In genomic region chr1:155158991-155159390, GRCh38 we compare ENCODE assay signal across 20 cellular contexts. TPM values are rescaled to one million over a fixed set of nuclear protein-coding genes. Genes with fewer than 3 reads are reported as not detected.
DNase-seq lines count a peak whose midpoint lies in the region; ATAC-seq, FAIRE-seq and TF ChIP-seq lines count a peak whose summit lies in the region.
"Had no signal": no experiment of that assay in that cellular context is flagged by ENCODE, and none has a peak within 500 bp of the region (broad histone marks: within the 10 kb centered on the region; RNA-seq: fewer than 3 reads in every experiment).

No MANE protein-coding gene starts in this region.

- WGBS in trophoblast cell (ENCODE audit: extremely low coverage, insufficient coverage, insufficient read length) = no CpG with 5 or more reads among the region's 1 CpG
- 60 to 78% (median 72%) methylated on average over 1 of the region's 1 CpG for WGBS in adrenal gland, 4 donors

- no peak overlapping the region for H2BK120ac ChIP-seq in trophoblast cell (ENCODE audit: insufficient read depth, low read length, poor library complexity)

- no peak overlapping the region for H2AK5ac ChIP-seq in trophoblast cell (ENCODE audit: low read length)

- H4K12ac ChIP-seq in trophoblast cell (ENCODE audit: low read depth, low read length) = no peak overlapping the region

- no peak overlapping the region for H3K4me2 ChIP-seq in trophoblast cell (ENCODE audit: low read length)

- no peak for ATAC-seq in foreskin keratinocyte
- ATAC-seq in GM19395 (IDR thresholded peaks at IDR 0.05; ENCODE audit: unreplicated experiment) = no peak
- ATAC-seq: HCT116 had no signal

- H3K4ac ChIP-seq in trophoblast cell (ENCODE audit: low read depth, low read length) = no peak overlapping the region

- H2BK5ac ChIP-seq in trophoblast cell (ENCODE audit: low read depth, low read length, poor library complexity) = no peak overlapping the region

- FAIRE-seq in HTR-8/SVneo (lab: Jason Lieb, UNC) = no peak
- FAIRE-seq: A204.1, H54 had no signal

- no peaks in the 10 kb centered on the region for H3K36me3 ChIP-seq in HEK293 (ENCODE audit: control insufficient read depth in 2 of 2, insufficient read depth in 1 of 2, low read length in 2 of 2)
- H3K36me3 ChIP-seq in trophoblast cell (ENCODE audit: control insufficient read depth in 1 of 2, insufficient read depth in 2 of 2, low read length in 2 of 2) = no peaks in the 10 kb centered on the region
- H3K36me3 ChIP-seq in adrenal gland (replicated peaks in 1 of 2) = no peaks in the 10 kb centered on the region
- H3K36me3 ChIP-seq: BE2C had no signal

- H2BK12ac ChIP-seq in trophoblast cell (ENCODE audit: low read length) = no peak overlapping the region

- POLR2A ChIA-PET in HEK293 (lab: Yijun Ruan, JAX) = interaction anchor here (1.3 kb wide), 1 partner anchor 8 kb away, joined by 5 read pairs; no protein-coding TSS in a partner anchor

- no peak overlapping the region for H3K9ac ChIP-seq in trophoblast cell (ENCODE audit: low read length)
- H3K9ac ChIP-seq: GM23248 had no signal

- TF ChIP-seq CTCF in HEK293 (tag by site-specific recombination; IDR thresholded peaks at IDR 0.05) (no peak), foreskin keratinocyte (conservative IDR thresholded peaks at IDR 0.05) (no peak), adrenal gland (IDR thresholded peaks at IDR 0.05) (no peak)

- H3K27me3 ChIP-seq in foreskin keratinocyte (peaks cover 2% of the 10 kb centered on the region), trophoblast cell (ENCODE audit: insufficient read depth, low read length) (no peaks in the 10 kb centered on the region), adrenal gland (no peaks in the 10 kb centered on the region)
- H3K27me3 ChIP-seq: BE2C had no signal

- H4K8ac ChIP-seq in trophoblast cell (ENCODE audit: low read depth, low read length) = no peak overlapping the region

- no peak overlapping the region for H3K23ac ChIP-seq in trophoblast cell (ENCODE audit: low read length)

- H3K9me3 ChIP-seq in HEK293 (ENCODE audit: control insufficient read depth, insufficient read depth, low read depth, low read length) = no peaks in the 10 kb centered on the region
- H3K9me3 ChIP-seq in trophoblast cell (ENCODE audit: insufficient read depth, low read depth, low read length) = no peaks in the 10 kb centered on the region
- H3K9me3 ChIP-seq in adrenal gland (replicated peaks in 1 of 3) = no peaks in the 10 kb centered on the region

- H3K79me1 ChIP-seq in trophoblast cell (ENCODE audit: low read length) = no peaks in the 10 kb centered on the region

- H3K4me3 ChIP-seq in HEK293 (ENCODE audit: low read depth, low read length) = no peak overlapping the region
- no peak overlapping the region for H3K4me3 ChIP-seq in trophoblast cell (ENCODE audit: low read depth, low read length)
- no peak overlapping the region for H3K4me3 ChIP-seq in adrenal gland
- H3K4me3 ChIP-seq: GM23248 had no signal

- H3K14ac ChIP-seq in trophoblast cell (ENCODE audit: low read length) = no peak overlapping the region

- no peak for TF ChIP-seq POLR2A in adrenal gland (IDR thresholded peaks at IDR 0.05)

- no peaks in the 10 kb centered on the region for H3K4me1 ChIP-seq in HEK293 (ENCODE audit: control insufficient read depth, insufficient read depth, low read length)
- no peaks in the 10 kb centered on the region for H3K4me1 ChIP-seq in foreskin keratinocyte
- peaks cover 0 to 4% of the 10 kb centered on the region in 2 experiments for H3K4me1 ChIP-seq in trophoblast cell (ENCODE audit: control insufficient read depth in 1 of 2, insufficient read depth in 2 of 2, low read length in 2 of 2)
- H3K4me1 ChIP-seq in adrenal gland (replicated peaks in 1 of 2) = no peaks in the 10 kb centered on the region
- H3K4me1 ChIP-seq: BE2C had no signal

- no peak overlapping the region for H2AFZ ChIP-seq in trophoblast cell (ENCODE audit: insufficient read depth, low read length, poor library complexity)
- H2AFZ ChIP-seq: GM23248 had no signal

- CTCF ChIA-PET in HEK293 (lab: Yijun Ruan, JAX) = interaction anchor here (0.9 to 1.3 kb wide), 3 partner anchors 10 to 67 kb away, joined by 3 read pairs; partner anchors contain the start of gene KRTCAP2

- DNase-seq in NCI-H69 (lab: John Stamatoyannopoulos, UW) (peak; percentile 90), foreskin keratinocyte (peak; percentile 6 to 52), trophoblast cell (peak; percentile 93 to 97), GF-D8 (lab: John Stamatoyannopoulos, UW) (no peak), adrenal gland (no peak), HTR-8/SVneo (ENCODE audit: insufficient read length, low spot score) (no peak)
- DNase-seq: BE2C; CD4-positive, alpha-beta memory T cell; DMS153; DMS79 treated with DMSO at 0.1 percent for 48 hours; EL; GDM1; GM23248; IMR-90 had no signal

- H3K79me2 ChIP-seq in trophoblast cell (ENCODE audit: control insufficient read depth, insufficient read depth, low read length, poor library complexity) = no peaks in the 10 kb centered on the region

- intact Hi-C loops in adrenal gland (cut with DNase I) = no loop called here

- no peak overlapping the region for H3K18ac ChIP-seq in trophoblast cell (ENCODE audit: low read length)

- no peak overlapping the region for H4K91ac ChIP-seq in trophoblast cell (ENCODE audit: low read depth, low read length)

- H3K27ac ChIP-seq in HEK293 (ENCODE audit: extremely low read depth, low read depth, low read length) (no peak overlapping the region), foreskin keratinocyte (no peak overlapping the region), trophoblast cell (ENCODE audit: low read depth, low read length) (no peak overlapping the region), adrenal gland (no peak overlapping the region)
- H3K27ac ChIP-seq: C4-2B, GM23248 had no signal

TF ChIP-seq in HEK293, 187 proteins besides CTCF, POLR2A, EP300 and RAD21:
- no peak for TF ChIP-seq SETDB1 (IDR thresholded peaks at IDR 0.05; ENCODE audit: insufficient read length, low read length)
- no peak for TF ChIP-seq PRDM6 (tag by site-specific recombination; IDR thresholded peaks at IDR 0.05)
- TF ChIP-seq SCRT2 (tag by site-specific recombination; IDR thresholded peaks at IDR 0.05) = peak; percentile 62
- TF ChIP-seq ZNF423 (tag by site-specific recombination; IDR thresholded peaks at IDR 0.05) = no peak

RNA-seq across cellular contexts. Expression of gene KRTCAP2, which starts 14.1 kb away (rescaled TPM):
- total RNA-seq in foreskin keratinocyte (176 and 184 TPM in 2 replicates), adrenal gland (100 to 1,000 TPM in 7 of 8 donors, 10 to 100 TPM in 1; 76.1 to 252 (median 169) TPM)
- polyA plus RNA-seq in foreskin keratinocyte (274 and 294 TPM in 2 replicates), adrenal gland (100 to 1,000 TPM; 383 to 806 (median 704) TPM)
- polyA plus RNA-seq in trophoblast cell (2013) = 237 TPM in 2 replicates

RNA-seq across cellular contexts. Expression of gene TRIM46, which starts 14.7 kb away (rescaled TPM):
- total RNA-seq in foreskin keratinocyte (2.7 and 4.4 TPM in 2 replicates), adrenal gland (under 1 TPM in 6 of 8 donors, not detected in 2; 0.19 to 0.96 (median 0.55) TPM)
- polyA plus RNA-seq in foreskin keratinocyte (3.6 and 3.8 TPM in 2 replicates), adrenal gland (1 to 10 TPM in 2 of 3 donors, under 1 TPM in 1; 0.38 to 5.6 (median 1.2) TPM)
- polyA plus RNA-seq in trophoblast cell (2013) = 0.81 and 0.85 TPM in 2 replicates

RNA-seq across cellular contexts. Expression of gene DPM3, which starts 18.7 kb away (rescaled TPM):
- total RNA-seq in foreskin keratinocyte (37.4 and 45.2 TPM in 2 replicates), adrenal gland (100 to 1,000 TPM; 136 to 192 (median 163) TPM)
- polyA plus RNA-seq in foreskin keratinocyte (84.4 and 94.5 TPM in 2 replicates), adrenal gland (1,000 to 10,000 TPM in 2 of 3 donors, 1 to 10 TPM in 1; 6.8 to 1,427 (median 1,371) TPM)
- polyA plus RNA-seq in trophoblast cell (2013) = 143 and 148 TPM in 2 replicates

RNA-seq across cellular contexts. Expression of gene SLC50A1, which starts 23.3 kb away (rescaled TPM):
- total RNA-seq in foreskin keratinocyte (63.0 and 65.0 TPM in 2 replicates), adrenal gland (100 to 1,000 TPM in 1 of 8 donors, 10 to 100 TPM in 7; 31.7 to 108 (median 49.9) TPM)
- polyA plus RNA-seq in foreskin keratinocyte (78.9 and 81.8 TPM in 2 replicates), adrenal gland (100 to 1,000 TPM in 1 of 3 donors, 10 to 100 TPM in 2; 55.2 to 172 (median 61.8) TPM)
- 39.1 and 39.3 TPM in 2 replicates for polyA plus RNA-seq in trophoblast cell (2013)

RNA-seq across cellular contexts. Expression of gene EFNA1, which starts 31.3 kb away (rescaled TPM):
- total RNA-seq in foreskin keratinocyte = 27.3 and 48.2 TPM in 2 replicates
- 25.7 and 41.9 TPM in 2 replicates for polyA plus RNA-seq in foreskin keratinocyte
- 81.6 and 84.2 TPM in 2 replicates for polyA plus RNA-seq in trophoblast cell (2013)
- 10 to 100 TPM; 16.3 to 49.7 (median 31.0) TPM for total RNA-seq in adrenal gland
- 10 to 100 TPM in 2 of 3 donors, 1 to 10 TPM in 1; 6.6 to 35.9 (median 30.2) TPM for polyA plus RNA-seq in adrenal gland
- total RNA-seq: GM23248 had no signal
- polyA plus RNA-seq: GM23248 had no signal

Comparison
In these comparisons a context has a peak if more than half of its experiments do, and no peak if none do; other contexts are left out.
1. DNase-seq: peak in NCI-H69 (single experiment), foreskin keratinocyte (2 of 2) and trophoblast cell (2 of 2); none in GF-D8 (single experiment), adrenal gland (0 of 7) and HTR-8/SVneo (single experiment).